Comparison of ENCODE assay signal across 2 cellular contexts in the genomic region with DNA sequence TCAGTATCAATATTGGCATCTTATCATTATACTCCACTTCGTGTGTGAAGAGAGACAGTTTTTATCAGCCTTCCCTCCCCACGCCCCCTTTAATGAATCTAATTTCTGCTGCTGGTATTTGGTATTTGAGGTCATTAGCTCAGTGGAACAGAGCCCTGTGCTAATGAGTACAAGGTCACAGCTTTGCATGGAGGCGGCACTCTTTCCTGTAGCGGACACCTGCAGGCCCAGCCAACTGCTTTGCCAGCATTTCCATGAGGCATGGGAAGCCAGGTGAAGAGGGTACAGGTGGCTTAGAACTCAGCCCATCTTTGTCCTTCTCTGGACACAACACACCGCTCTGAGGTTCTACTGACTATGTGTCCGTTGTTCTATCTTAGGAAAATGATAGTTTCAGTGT.
TF ChIP-seq lines count a peak whose summit lies in the region.

No MANE protein-coding gene starts in this region.

TF ChIP-seq in SK-N-SH, 30 proteins besides CTCF, POLR2A, EP300 and RAD21 (continued from another document):
- TF ChIP-seq REST (IDR thresholded peaks at IDR 0.05; ENCODE audit: low read depth, low read length) = no peak
- TF ChIP-seq GATA2 (CRISPR knock-in tag; IDR thresholded peaks at IDR 0.05) = 0 out of 2 replicates have a peak, but pooled peaks have one; percentile 10
- TF ChIP-seq TCF12 (IDR thresholded peaks at IDR 0.05) = no peak
- no peak for TF ChIP-seq TEAD4 (IDR thresholded peaks at IDR 0.05; ENCODE audit: borderline replicate concordance, insufficient read depth)
- TF ChIP-seq RFX5 (IDR thresholded peaks at IDR 0.05; ENCODE audit: low read length) = no peak

TF ChIP-seq in SK-N-SH treated with all-trans-retinoic acid at 6 μM for 48 hours, 23 proteins besides CTCF, POLR2A, EP300 and RAD21 (continued from another document):
- no peak for TF ChIP-seq POU6F1 (CRISPR knock-in tag; IDR thresholded peaks at IDR 0.05; ENCODE audit: borderline replicate concordance, low read depth)
- no peak for TF ChIP-seq OSR1 (CRISPR knock-in tag; IDR thresholded peaks at IDR 0.05)
- no peak for TF ChIP-seq ZNF70 (CRISPR knock-in tag; IDR thresholded peaks at IDR 0.05)
- TF ChIP-seq ISL1 (CRISPR knock-in tag; IDR thresholded peaks at IDR 0.05) = no peak
- no peak for TF ChIP-seq BACH2 (CRISPR knock-in tag; IDR thresholded peaks at IDR 0.05; ENCODE audit: borderline replicate concordance)
- no peak for TF ChIP-seq TOX (CRISPR knock-in tag; IDR thresholded peaks at IDR 0.05; ENCODE audit: borderline replicate concordance)
- no peak for TF ChIP-seq CSDC2 (CRISPR knock-in tag; IDR thresholded peaks at IDR 0.05)
- no peak for TF ChIP-seq ZFP3 (CRISPR knock-in tag; IDR thresholded peaks at IDR 0.05)
- no peak for TF ChIP-seq GLIS3 (CRISPR knock-in tag; IDR thresholded peaks at IDR 0.05)
- no peak for TF ChIP-seq ESRRG (CRISPR knock-in tag; IDR thresholded peaks at IDR 0.05)
- no peak for TF ChIP-seq PPARA (CRISPR knock-in tag; IDR thresholded peaks at IDR 0.05; ENCODE audit: borderline replicate concordance)
TF ChIP-seq in SK-N-SH treated with all-trans-retinoic acid at 6 μM for 48 hours: peak in this region for 0.
